ENCODE assay signal across 8 cellular contexts in genomic region chr19:1132625-1133383, GRCh38. TPM values are rescaled to one million over a fixed set of nuclear protein-coding genes. Genes with fewer than 3 reads are reported as not detected.
DNase-seq lines count a peak whose midpoint lies in the region; ATAC-seq and TF ChIP-seq lines count a peak whose summit lies in the region.

No MANE protein-coding gene starts in this region.

- no peak for TF ChIP-seq CTCF in choroid plexus epithelial cell (conservative IDR thresholded peaks at IDR 0.05; ENCODE audit: low read depth, low read length)

- peak overlapping the region; percentile 78 to 94 (median 85) for H3K4me3 Mint-ChIP-seq in naive thymus-derived CD4-positive, alpha-beta T cell

- no peaks in the 10 kb centered on the region for H3K9me3 ChIP-seq in MG63
- H3K9me3 ChIP-seq in naive thymus-derived CD4-positive, alpha-beta T cell (ENCODE audit: control insufficient read depth in 2 of 3, low read length in 3 of 3): no peaks in the 10 kb centered on the region

- CTCF ChIA-PET in naive thymus-derived CD4-positive, alpha-beta T cell (lab: Charles Lee): no interaction called here

- no peaks in the 10 kb centered on the region for H3K27me3 Mint-ChIP-seq in naive thymus-derived CD4-positive, alpha-beta T cell

- H3K36me3 Mint-ChIP-seq in naive thymus-derived CD4-positive, alpha-beta T cell: peaks cover 0 to 5% (median 0%) of the 10 kb centered on the region in 5 donors

- DNase-seq in SKM-1 treated with dmso at 0.1 percent for 144 hours (lab: John Stamatoyannopoulos, UW; ENCODE audit: unreplicated experiment) (peak; percentile 4), SKM-1 (lab: John Stamatoyannopoulos, UW; ENCODE audit: unreplicated experiment) (no peak), MG63 (peak; percentile 32), choroid plexus epithelial cell (ENCODE audit: low read depth) (no peak), NCI-H1048 (lab: John Stamatoyannopoulos, UW) (no peak), GOT3 (lab: John Stamatoyannopoulos, UW) (no peak), NCI-H1436 treated with DMSO at 0.1 percent for 48 hours (lab: John Stamatoyannopoulos, UW) (no peak)
- DNase-seq in naive thymus-derived CD4-positive, alpha-beta T cell: peak in 4 of 9 donors; percentile 19 to 47 (median 25)

- ATAC-seq in naive thymus-derived CD4-positive, alpha-beta T cell: peak; percentile 21

- H3K4me1 ChIP-seq in naive thymus-derived CD4-positive, alpha-beta T cell (ENCODE audit: control insufficient read depth in 2 of 2, insufficient read depth in 2 of 2, low read length in 2 of 2): peaks cover 23 to 42% of the 10 kb centered on the region in 2 donors

- H3K27me3 ChIP-seq in MG63: no peaks in the 10 kb centered on the region
- no peaks in the 10 kb centered on the region for H3K27me3 ChIP-seq in naive thymus-derived CD4-positive, alpha-beta T cell (ENCODE audit: control insufficient read depth in 2 of 2, insufficient read depth in 2 of 2, low read length in 2 of 2)

- H3K9me3 Mint-ChIP-seq in naive thymus-derived CD4-positive, alpha-beta T cell: no peaks in the 10 kb centered on the region

- POLR2A ChIA-PET in naive thymus-derived CD4-positive, alpha-beta T cell (lab: Charles Lee): interaction anchor here (0.6 to 3.2 kb wide), 7 partner anchors 12 to 234 kb away, joined by 3 to 18 read pairs (median 3); partner anchors contain the start of genes CIRBP and GPX4

- H3K27ac ChIP-seq in naive thymus-derived CD4-positive, alpha-beta T cell (ENCODE audit: low read depth, low read length): peak overlapping the region; percentile 98

- intact Hi-C loops in naive thymus-derived CD4-positive, alpha-beta T cell (cut with micrococcal nuclease): loop anchor here (1.0 to 5.0 kb wide), 9 partner anchors 30 to 520 kb away; partner anchors contain the start of genes GPX4 (in 2 of the 2), SBNO2 (in 2 of the 2), ARHGAP45 (in 1 of the 2) and POLR2E (in 1 of the 2)

- peaks cover 9% of the 10 kb centered on the region for H3K36me3 ChIP-seq in MG63
- peaks cover 1 to 11% (median 4%) of the 10 kb centered on the region in 3 experiments for H3K36me3 ChIP-seq in naive thymus-derived CD4-positive, alpha-beta T cell (ENCODE audit: control insufficient read depth in 2 of 3, insufficient read depth in 3 of 3, low read length in 3 of 3)

- peaks cover 13 to 44% (median 29%) of the 10 kb centered on the region in 7 donors for H3K4me1 Mint-ChIP-seq in naive thymus-derived CD4-positive, alpha-beta T cell

- peak overlapping the region; percentile 88 to 93 (median 91) for H3K27ac Mint-ChIP-seq in naive thymus-derived CD4-positive, alpha-beta T cell

- peak overlapping the region; percentile 63 for H3K4me3 ChIP-seq in MG63
- peak overlapping the region; percentile 80 for H3K4me3 ChIP-seq in choroid plexus epithelial cell (ENCODE audit: low read depth, low read length)
- H3K4me3 ChIP-seq in naive thymus-derived CD4-positive, alpha-beta T cell (ENCODE audit: low read length): peak overlapping the region; percentile 81

RNA-seq across cellular contexts. Expression of gene GPX4, which starts 29.0 kb away (rescaled TPM):
- total RNA-seq in MG63 (2014; rRNA removed; shearing (Covaris generic); ENCODE audit: low replicate concordance): 293 and 320 TPM in 2 replicates
- total RNA-seq in naive thymus-derived CD4-positive, alpha-beta T cell: 100 to 1,000 TPM; 122 to 235 (median 194) TPM
- polyA plus RNA-seq in naive thymus-derived CD4-positive, alpha-beta T cell: 100 to 1,000 TPM; 417 to 522 TPM

RNA-seq across cellular contexts. Expression of gene POLR2E, which starts 37.6 kb away (rescaled TPM):
- total RNA-seq in MG63 (2014; rRNA removed; shearing (Covaris generic); ENCODE audit: low replicate concordance): 128 and 157 TPM in 2 replicates
- total RNA-seq in naive thymus-derived CD4-positive, alpha-beta T cell: 100 to 1,000 TPM in 1 of 5 experiments, 10 to 100 TPM in 4; 75.3 to 157 (median 82.1) TPM
- 100 to 1,000 TPM; 136 to 179 TPM for polyA plus RNA-seq in naive thymus-derived CD4-positive, alpha-beta T cell

RNA-seq across cellular contexts. Expression of gene SBNO2, which starts 41.3 kb away (rescaled TPM):
- 15.6 and 22.7 TPM in 2 replicates for total RNA-seq in MG63 (2014; rRNA removed; shearing (Covaris generic); ENCODE audit: low replicate concordance)
- total RNA-seq in naive thymus-derived CD4-positive, alpha-beta T cell: 100 to 1,000 TPM in 3 of 5 experiments, 10 to 100 TPM in 2; 88.6 to 137 (median 104) TPM
- polyA plus RNA-seq in naive thymus-derived CD4-positive, alpha-beta T cell: 1 to 10 TPM; 1.7 to 2.6 TPM

Comparison
In these comparisons a context has a peak if more than half of its experiments do, and no peak if none do; other contexts are left out.
1. DNase-seq: peak in SKM-1 treated with dmso at 0.1 percent for 144 hours (single experiment) and MG63 (single experiment); none in SKM-1 (single experiment), choroid plexus epithelial cell (single experiment), NCI-H1048 (single experiment), GOT3 (single experiment) and NCI-H1436 treated with DMSO at 0.1 percent for 48 hours (single experiment).
2. Peak in every context shown above with its lines, with median percentiles within 50 percentile points of each other: H3K4me3 ChIP-seq.